Comparison of ENCODE assay signal across 11 cellular contexts in genomic region chr5:10578869-10579268, GRCh38. TPM values are rescaled to one million over a fixed set of nuclear protein-coding genes. Genes with fewer than 3 reads are reported as not detected.
DNase-seq lines count a peak whose midpoint lies in the region; ATAC-seq and TF ChIP-seq lines count a peak whose summit lies in the region.
"Had no signal": no experiment of that assay in that cellular context is flagged by ENCODE, and none has a peak within 500 bp of the region (broad histone marks: within the 10 kb centered on the region; RNA-seq: fewer than 3 reads in every experiment).

No MANE protein-coding gene starts in this region.

- no peak for TF ChIP-seq CTCF in omental fat pad (IDR thresholded peaks at IDR 0.05)

- H3K36me3 Mint-ChIP-seq in activated naive CD8-positive, alpha-beta T cell treated with anti-CD3 and anti-CD28 coated beads for 36 hours = peaks cover 6% of the 10 kb centered on the region

- H3K4me3 Mint-ChIP-seq in activated naive CD8-positive, alpha-beta T cell treated with anti-CD3 and anti-CD28 coated beads for 36 hours = no peak overlapping the region

- peaks cover 4% of the 10 kb centered on the region for H3K27me3 Mint-ChIP-seq in activated naive CD8-positive, alpha-beta T cell treated with anti-CD3 and anti-CD28 coated beads for 36 hours

- ATAC-seq in GM18861 (IDR thresholded peaks at IDR 0.05; ENCODE audit: unreplicated experiment) = peak; percentile 34
- peak; percentile 54 for ATAC-seq in GM21390 (IDR thresholded peaks at IDR 0.05; ENCODE audit: unreplicated experiment)
- peak; percentile 66 for ATAC-seq in HG03175 (IDR thresholded peaks at IDR 0.05; ENCODE audit: unreplicated experiment)
- ATAC-seq in omental fat pad (ENCODE audit: low FRiP score) = no peak
- ATAC-seq: esophagus mucosa had no signal

- H3K27ac Mint-ChIP-seq in activated naive CD8-positive, alpha-beta T cell treated with anti-CD3 and anti-CD28 coated beads for 36 hours = peak overlapping the region; percentile 48

- peak; percentile 20 for DNase-seq in activated naive CD8-positive, alpha-beta T cell treated with anti-CD3 and anti-CD28 coated beads for 36 hours
- DNase-seq in omental fat pad (ENCODE audit: low spot score) (no peak), DMS 273 treated with DMSO at 0.1 percent for 48 hours (lab: John Stamatoyannopoulos, UW) (no peak), NCI-H526 treated with DMSO at 0.1 percent for 48 hours (lab: John Stamatoyannopoulos, UW) (no peak)
- no peak for DNase-seq in activated CD4-positive, CD25-positive, alpha-beta regulatory T cell (lab: John Stamatoyannopoulos, UW)
- DNase-seq: left cardiac atrium, NCI-H1930 had no signal

- H3K9me3 Mint-ChIP-seq in activated naive CD8-positive, alpha-beta T cell treated with anti-CD3 and anti-CD28 coated beads for 36 hours = no peaks in the 10 kb centered on the region

- peaks cover 52% of the 10 kb centered on the region for H3K4me1 Mint-ChIP-seq in activated naive CD8-positive, alpha-beta T cell treated with anti-CD3 and anti-CD28 coated beads for 36 hours

RNA-seq across cellular contexts. Expression of gene ANKRD33B, which starts 15.0 kb away (rescaled TPM):
- total RNA-seq in activated naive CD8-positive, alpha-beta T cell treated with anti-CD3 and anti-CD28 coated beads for 36 hours = 10 to 100 TPM in 1 of 2 experiments, 1 to 10 TPM in 1; 9.8 to 10.2 TPM
- total RNA-seq in omental fat pad = 10 to 100 TPM in 1 of 4 donors, 1 to 10 TPM in 3; 6.2 to 25.5 (median 8.1) TPM
